Comparison of ENCODE assay signal across 8 cellular contexts in the genomic region with DNA sequence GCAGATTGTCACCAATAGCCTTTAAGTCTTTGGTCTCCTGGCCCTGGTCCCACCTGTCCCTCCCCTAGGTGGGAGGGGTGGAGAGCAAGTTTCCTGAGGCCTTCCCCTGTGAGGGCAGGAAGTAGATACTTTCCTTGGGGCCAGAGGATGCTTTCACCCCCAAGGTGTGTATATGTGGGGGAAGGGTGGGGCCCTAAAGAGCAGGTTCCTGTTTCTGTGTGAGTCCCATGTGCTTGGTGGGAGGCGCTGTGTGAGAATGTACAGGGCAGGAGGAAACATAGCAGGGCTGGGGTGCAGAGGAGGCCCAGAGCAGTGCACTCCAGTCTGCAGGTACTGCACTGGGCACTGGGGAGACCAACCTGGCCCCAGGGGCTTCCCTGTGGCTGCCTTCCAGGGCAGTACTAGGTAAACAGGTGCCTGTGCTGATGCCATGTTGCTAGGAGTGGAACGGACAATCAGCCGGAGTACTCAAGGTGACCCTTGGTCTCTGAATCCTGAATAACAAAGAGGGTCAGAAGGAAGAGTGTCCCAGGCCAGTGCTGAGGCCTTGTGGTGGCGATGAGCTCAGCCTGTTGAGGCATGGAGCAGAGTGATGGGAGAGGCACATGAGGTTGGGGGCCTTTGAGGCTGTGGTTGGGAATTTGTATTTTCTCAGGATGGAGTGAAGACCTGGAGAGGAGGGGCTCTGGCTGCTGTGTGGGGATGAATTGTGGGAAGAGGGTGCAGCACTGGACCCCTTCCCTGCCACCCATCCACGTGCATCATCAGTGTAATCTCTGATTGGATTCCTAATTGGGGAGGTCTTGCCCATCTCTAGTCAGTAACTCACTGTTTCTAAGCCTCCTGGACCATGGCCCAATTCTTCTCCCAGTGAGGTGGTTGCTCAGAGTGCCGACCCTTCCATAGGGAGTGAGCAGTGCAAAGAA. TPM values are rescaled to one million over a fixed set of nuclear protein-coding genes. Genes with fewer than 3 reads are reported as not detected.
DNase-seq lines count a peak whose midpoint lies in the region; ATAC-seq and TF ChIP-seq lines count a peak whose summit lies in the region.

No MANE protein-coding gene starts in this region.

- peak overlapping the region; percentile 98 for H3K4me3 Mint-ChIP-seq in activated naive CD8-positive, alpha-beta T cell treated with anti-CD3 and anti-CD28 coated beads, Interleukin-2, amount 10 ng/mL, durations not matched to agents 7 days and 5 days

- H3K27me3 Mint-ChIP-seq in activated naive CD8-positive, alpha-beta T cell treated with anti-CD3 and anti-CD28 coated beads, Interleukin-2, amount 10 ng/mL, durations not matched to agents 7 days and 5 days = no peaks in the 10 kb centered on the region

- no peak overlapping the region for H3K4me2 ChIP-seq in smooth muscle cell

- peaks cover 0 to 62% (median 22%) of the 10 kb centered on the region in 4 donors for H3K4me1 ChIP-seq in right lobe of liver
- H3K4me1 ChIP-seq in tibial artery = peaks cover 7 to 89% (median 79%) of the 10 kb centered on the region in 4 donors
- peaks cover 27% of the 10 kb centered on the region for H3K4me1 ChIP-seq in smooth muscle cell (ENCODE audit: low read depth)

- H3K9me3 ChIP-seq in right lobe of liver = no peaks in the 10 kb centered on the region
- no peaks in the 10 kb centered on the region for H3K9me3 ChIP-seq in tibial artery
- H3K9me3 ChIP-seq in smooth muscle cell (replicated peaks; ENCODE audit: low read depth) = no peaks in the 10 kb centered on the region

- in situ Hi-C loops in G401 (cut with HindIII; ENCODE audit: low sequenced_read_pairs) = no loop called here

- H3K4me1 Mint-ChIP-seq in activated naive CD8-positive, alpha-beta T cell treated with anti-CD3 and anti-CD28 coated beads, Interleukin-2, amount 10 ng/mL, durations not matched to agents 7 days and 5 days = peaks cover 67% of the 10 kb centered on the region

- H4K20me1 ChIP-seq in smooth muscle cell (ENCODE audit: low read depth) = peaks cover 93% of the 10 kb centered on the region

- H3K9ac ChIP-seq in smooth muscle cell (ENCODE audit: low read depth) = no peak overlapping the region

- POLR2A ChIA-PET in activated naive CD8-positive, alpha-beta T cell treated with anti-CD3 and anti-CD28 coated beads, Interleukin-2, amount 10 ng/mL, durations not matched to agents 7 days and 5 days (lab: Charles Lee) = interaction anchor here (1.0 to 6.1 kb wide), 4 partner anchors 15 to 57 kb away, joined by 3 to 57 read pairs (median 14); partner anchors contain the start of genes ACTMAP, RAB4B and SNRPA

- H3K27ac Mint-ChIP-seq in activated naive CD8-positive, alpha-beta T cell treated with anti-CD3 and anti-CD28 coated beads, Interleukin-2, amount 10 ng/mL, durations not matched to agents 7 days and 5 days = peak overlapping the region; percentile 93

- no peak overlapping the region for H2AFZ ChIP-seq in smooth muscle cell (ENCODE audit: low read depth)

- H3K9me3 Mint-ChIP-seq in activated naive CD8-positive, alpha-beta T cell treated with anti-CD3 and anti-CD28 coated beads, Interleukin-2, amount 10 ng/mL, durations not matched to agents 7 days and 5 days = no peaks in the 10 kb centered on the region

- H3F3A ChIP-seq in smooth muscle cell (ENCODE audit: low read depth) = peaks cover 22% of the 10 kb centered on the region

- DNase-seq in G401 (ENCODE audit: low spot score) = peak; percentile 37
- DNase-seq in NOMO-1 (lab: John Stamatoyannopoulos, UW; ENCODE audit: unreplicated experiment in 2 of 2) = peak; percentile 24 to 73
- peak; percentile 69 for DNase-seq in activated naive CD8-positive, alpha-beta T cell treated with anti-CD3 and anti-CD28 coated beads, Interleukin-2, amount 10 ng/mL, durations not matched to agents 7 days and 5 days
- DNase-seq in right lobe of liver = peak in 1 of 3 donors; percentile 70
- no peak for DNase-seq in tibial artery
- no peak for DNase-seq in smooth muscle cell (lab: John Stamatoyannopoulos, UW; ENCODE audit: unreplicated experiment)
- no peak for DNase-seq in cerebellum (ENCODE audit: low spot score)
- DNase-seq in NCI-H146 (lab: John Stamatoyannopoulos, UW) = no peak

- no peak for TF ChIP-seq POLR2A in right lobe of liver (IDR thresholded peaks at IDR 0.05)

- H3K4me3 ChIP-seq in right lobe of liver (no peak overlapping the region), tibial artery (no peak overlapping the region), smooth muscle cell (no peak overlapping the region)

- 33% methylated on average over 5 of the region's 6 CpGs for WGBS in right lobe of liver (ENCODE audit: insufficient coverage, low coverage, low lambda C conversion rate, missing lambda C conversion rate)
- WGBS in smooth muscle cell (ENCODE audit: low lambda C conversion rate) = 92% methylated on average over 6 of the region's 6 CpGs

- TF ChIP-seq CTCF in right lobe of liver (IDR thresholded peaks at IDR 0.05) (no peak), tibial artery (IDR thresholded peaks at IDR 0.05) (no peak), smooth muscle cell (IDR thresholded peaks at IDR 0.05; ENCODE audit: borderline replicate concordance, insufficient read depth, poor library complexity, severe bottlenecking) (no peak)

- peaks cover 68% of the 10 kb centered on the region for H3K79me2 ChIP-seq in smooth muscle cell (ENCODE audit: low read depth)

- H3K27me3 ChIP-seq in right lobe of liver (no peaks in the 10 kb centered on the region), tibial artery (no peaks in the 10 kb centered on the region), smooth muscle cell (ENCODE audit: low read depth) (no peaks in the 10 kb centered on the region)

- peak overlapping the region; percentile 35 to 71 (median 58) for H3K27ac ChIP-seq in right lobe of liver
- H3K27ac ChIP-seq in tibial artery = peak overlapping the region; percentile 97
- no peak overlapping the region for H3K27ac ChIP-seq in smooth muscle cell (ENCODE audit: low read depth)

- H3K36me3 Mint-ChIP-seq in activated naive CD8-positive, alpha-beta T cell treated with anti-CD3 and anti-CD28 coated beads, Interleukin-2, amount 10 ng/mL, durations not matched to agents 7 days and 5 days = peaks cover 35% of the 10 kb centered on the region

- H3K36me3 ChIP-seq in right lobe of liver = peaks cover 0 to 30% (median 9%) of the 10 kb centered on the region in 4 donors
- peaks cover 18 to 50% (median 25%) of the 10 kb centered on the region in 3 donors for H3K36me3 ChIP-seq in tibial artery
- no peaks in the 10 kb centered on the region for H3K36me3 ChIP-seq in smooth muscle cell (ENCODE audit: low read depth)

- peak; percentile 59 for ATAC-seq in activated naive CD8-positive, alpha-beta T cell treated with anti-CD3 and anti-CD28 coated beads, Interleukin-2, amount 10 ng/mL, durations not matched to agents 7 days and 5 days (ENCODE audit: low read depth)
- ATAC-seq in right lobe of liver = peak; percentile 0 to 34 (median 6)

- intact Hi-C loops in right lobe of liver (cut with DNase I) (loop anchor here in 1 of 2 donors (10.0 kb wide), 1 partner anchor 139 kb away; no protein-coding TSS in a partner anchor), tibial artery (cut with DNase I; ENCODE audit: low total_unique reads) (loop anchor here (10.0 kb wide), 1 partner anchor 49 kb away; the partner anchor contains the start of genes ACTMAP and SNRPA)

RNA-seq across cellular contexts. Expression of gene EGLN2, which starts 5.1 kb away (rescaled TPM):
- 113 and 117 TPM in 2 replicates for total RNA-seq in G401 (2014; rRNA removed; shearing (Covaris generic))
- 100 to 1,000 TPM; 158 to 159 TPM for total RNA-seq in activated naive CD8-positive, alpha-beta T cell treated with anti-CD3 and anti-CD28 coated beads, Interleukin-2, amount 10 ng/mL, durations not matched to agents 7 days and 5 days
- 10 to 100 TPM; 34.5 to 47.0 (median 37.4) TPM for total RNA-seq in right lobe of liver
- 25.1 and 26.7 TPM in 2 replicates for total RNA-seq in smooth muscle cell
- polyA plus RNA-seq in smooth muscle cell = 77.1 and 90.5 TPM in 2 replicates
- 51.3 TPM for total RNA-seq in cerebellum

RNA-seq across cellular contexts. Expression of gene RAB4B, which starts 26.1 kb away (rescaled TPM):
- total RNA-seq in G401 (2014; rRNA removed; shearing (Covaris generic)) = 8.2 and 20.8 TPM in 2 replicates
- total RNA-seq in activated naive CD8-positive, alpha-beta T cell treated with anti-CD3 and anti-CD28 coated beads, Interleukin-2, amount 10 ng/mL, durations not matched to agents 7 days and 5 days = 10 to 100 TPM; 53.1 to 57.7 TPM
- total RNA-seq in right lobe of liver = 10 to 100 TPM in 3 of 6 experiments, 1 to 10 TPM in 3; 6.4 to 17.2 (median 10.2) TPM
- 10.6 and 12.1 TPM in 2 replicates for total RNA-seq in smooth muscle cell
- 39.5 and 43.5 TPM in 2 replicates for polyA plus RNA-seq in smooth muscle cell
- 4.5 TPM for total RNA-seq in cerebellum

RNA-seq across cellular contexts. Expression of gene MIA, which starts 28.8 kb away (rescaled TPM):
- 3.8 TPM in 1 of 2 replicates, not detected in the other for total RNA-seq in G401 (2014; rRNA removed; shearing (Covaris generic))
- 1 to 10 TPM; 3.0 TPM for total RNA-seq in activated naive CD8-positive, alpha-beta T cell treated with anti-CD3 and anti-CD28 coated beads, Interleukin-2, amount 10 ng/mL, durations not matched to agents 7 days and 5 days
- total RNA-seq in right lobe of liver = 1 to 10 TPM in 2 of 6 experiments, under 1 TPM in 1, not detected in 3; 0.86 to 1.9 (median 1.1) TPM
- total RNA-seq in smooth muscle cell = 3.8 TPM in 1 of 2 replicates, not detected in the other
- polyA plus RNA-seq in smooth muscle cell = 2.4 and 4.0 TPM in 2 replicates
- 2.5 TPM for total RNA-seq in cerebellum

RNA-seq across cellular contexts. Expression of gene CYP2A6, which starts 46.1 kb away (rescaled TPM):
- not detected in 2 replicates for total RNA-seq in G401 (2014; rRNA removed; shearing (Covaris generic))
- under 1 TPM; 0.28 to 0.55 TPM for total RNA-seq in activated naive CD8-positive, alpha-beta T cell treated with anti-CD3 and anti-CD28 coated beads, Interleukin-2, amount 10 ng/mL, durations not matched to agents 7 days and 5 days
- total RNA-seq in right lobe of liver (1,000 to 10,000 TPM in 3 of 6 experiments, 100 to 1,000 TPM in 1, 10 to 100 TPM in 2; 73.6 to 3,618 (median 1,239) TPM), smooth muscle cell (not detected in 2 replicates), cerebellum (not detected)
- polyA plus RNA-seq in smooth muscle cell = not detected in 2 replicates

RNA-seq across cellular contexts. Expression of gene SNRPA, which starts 53.1 kb away (rescaled TPM):
- total RNA-seq in G401 (2014; rRNA removed; shearing (Covaris generic)) = 134 and 162 TPM in 2 replicates
- 100 to 1,000 TPM; 145 to 157 TPM for total RNA-seq in activated naive CD8-positive, alpha-beta T cell treated with anti-CD3 and anti-CD28 coated beads, Interleukin-2, amount 10 ng/mL, durations not matched to agents 7 days and 5 days
- total RNA-seq in right lobe of liver (10 to 100 TPM; 21.4 to 33.1 (median 24.7) TPM), smooth muscle cell (30.3 and 39.3 TPM in 2 replicates), cerebellum (34.3 TPM)
- polyA plus RNA-seq in smooth muscle cell = 87.7 TPM in 2 replicates

Comparison
In these comparisons a context has a peak if more than half of its experiments do, and no peak if none do; other contexts are left out.
1. DNase-seq: peak in G401 (single experiment), NOMO-1 (2 of 2) and activated naive CD8-positive, alpha-beta T cell treated with anti-CD3 and anti-CD28 coated beads, Interleukin-2, amount 10 ng/mL, durations not matched to agents 7 days and 5 days (single experiment); none in tibial artery (0 of 2), smooth muscle cell (single experiment), cerebellum (single experiment) and NCI-H146 (single experiment).